Comparison of ENCODE assay signal across 15 cellular contexts in the genomic region with DNA sequence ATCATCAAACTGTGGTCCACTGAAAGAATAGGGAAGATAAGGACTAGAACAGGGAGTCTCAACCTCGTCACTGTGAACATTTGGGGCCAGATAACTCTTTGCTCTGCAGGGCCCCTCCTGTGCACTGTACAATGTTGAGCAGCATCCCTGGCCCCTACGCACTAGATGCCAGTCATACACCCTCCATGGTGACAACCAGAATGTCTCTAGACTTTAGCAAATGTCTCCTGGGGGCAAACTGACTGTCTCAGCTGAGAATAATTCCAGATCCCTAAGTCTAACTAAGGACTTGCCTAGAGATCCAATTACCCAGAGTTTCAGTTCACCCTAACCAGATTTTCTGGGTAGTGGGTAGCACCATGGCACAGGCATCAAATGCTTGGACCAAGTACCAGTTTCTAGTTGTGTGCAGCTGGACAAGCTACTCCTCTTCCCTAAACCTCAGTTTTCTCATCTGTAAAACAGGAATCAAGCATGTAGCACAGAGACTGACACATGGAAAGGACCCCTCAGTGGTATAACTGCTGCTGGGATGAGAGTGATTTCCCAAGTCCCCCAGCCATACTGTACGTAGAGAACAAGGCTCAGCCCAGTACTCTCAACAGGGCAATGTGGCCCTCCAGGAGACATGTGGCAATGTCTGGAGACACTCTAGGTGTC.
DNase-seq lines count a peak whose midpoint lies in the region; ATAC-seq and TF ChIP-seq lines count a peak whose summit lies in the region.
"Had no signal": no experiment of that assay in that cellular context is flagged by ENCODE, and none has a peak within 500 bp of the region (broad histone marks: within the 10 kb centered on the region; RNA-seq: fewer than 3 reads in every experiment).

No MANE protein-coding gene starts in this region.

- H3K4me3 ChIP-seq in hepatocyte (no peak overlapping the region), transverse colon (no peak overlapping the region), spleen (no peak overlapping the region)
- H3K4me3 ChIP-seq: body of pancreas had no signal

- in situ Hi-C loops in transverse colon (cut with MboI; ENCODE audit: low pct_ligation_motif_present in 1 of 4, low pct_unique_long_range_greater_than_20kb in 1 of 4, low sequenced_read_pairs in 3 of 4), result loop anchor here in 3 of 4 donors (25.0 kb wide), 3 partner anchors 158 to 642 kb away; no protein-coding TSS in a partner anchor

- no peak for ATAC-seq in activated T-cell treated with anti-CD3 and anti-CD28 coated beads, Interleukin-2, amount 50 U/mL, for 72 hours (replicated peaks in 1 of 2)
- no peak for ATAC-seq in GM18858 (IDR thresholded peaks at IDR 0.05; ENCODE audit: unreplicated experiment)
- ATAC-seq: body of pancreas, Panc1 had no signal

- no peak for TF ChIP-seq EP300 in transverse colon (IDR thresholded peaks at IDR 0.05; ENCODE audit: low read depth)

- no peaks in the 10 kb centered on the region for H3K9me3 Mint-ChIP-seq in activated T-cell treated with anti-CD3 and anti-CD28 coated beads, Interleukin-2, amount 50 U/mL, for 72 hours
- no peaks in the 10 kb centered on the region for H3K9me3 Mint-ChIP-seq in activated CD4-positive, alpha-beta memory T cell treated with anti-CD3 and anti-CD28 coated beads, Interleukin-2, amount 10 ng/mL, durations not matched to agents 7 days and 5 days
- H3K9me3 Mint-ChIP-seq: activated naive CD4-positive, alpha-beta T cell treated with anti-CD3 and anti-CD28 coated beads, Interleukin-2, amount 50 U/mL, for 24 hours had no signal

- DNase-seq in activated T-cell treated with anti-CD3 and anti-CD28 coated beads, Interleukin-2, amount 50 U/mL, for 72 hours, result no peak
- no peak for DNase-seq in activated T-cell treated with anti-CD3 and anti-CD28 coated beads, Interleukin-2, amount 50 U/mL, for 1 hour
- DNase-seq in activated CD4-positive, alpha-beta memory T cell treated with anti-CD3 and anti-CD28 coated beads, Interleukin-2, amount 10 ng/mL, durations not matched to agents 7 days and 5 days, result no peak
- no peak for DNase-seq in hepatocyte (ENCODE audit: low spot score)
- no peak for DNase-seq in transverse colon
- DNase-seq in spleen, result no peak
- no peak for DNase-seq in activated gamma-delta T cell treated with Interleukin-2 at 50 U/mL for 16 hours
- DNase-seq: body of pancreas, DMS153, occipital lobe had no signal

- peaks cover 0 to 1% of the 10 kb centered on the region in 2 donors for H3K36me3 Mint-ChIP-seq in activated T-cell treated with anti-CD3 and anti-CD28 coated beads, Interleukin-2, amount 50 U/mL, for 72 hours (ENCODE audit: insufficient read depth in 2 of 2)
- no peaks in the 10 kb centered on the region for H3K36me3 Mint-ChIP-seq in activated CD4-positive, alpha-beta memory T cell treated with anti-CD3 and anti-CD28 coated beads, Interleukin-2, amount 10 ng/mL, durations not matched to agents 7 days and 5 days (ENCODE audit: low read depth)
- H3K36me3 Mint-ChIP-seq: activated naive CD4-positive, alpha-beta T cell treated with anti-CD3 and anti-CD28 coated beads, Interleukin-2, amount 50 U/mL, for 24 hours had no signal

- peak overlapping the region; percentile 24 to 44 for H3K4me3 Mint-ChIP-seq in activated T-cell treated with anti-CD3 and anti-CD28 coated beads, Interleukin-2, amount 50 U/mL, for 72 hours
- no peak overlapping the region for H3K4me3 Mint-ChIP-seq in activated CD4-positive, alpha-beta memory T cell treated with anti-CD3 and anti-CD28 coated beads, Interleukin-2, amount 10 ng/mL, durations not matched to agents 7 days and 5 days
- H3K4me3 Mint-ChIP-seq: activated CD4-positive, alpha-beta T cell treated with anti-CD3 and anti-CD28 coated beads for 36 hours; activated naive CD4-positive, alpha-beta T cell treated with anti-CD3 and anti-CD28 coated beads, Interleukin-2, amount 50 U/mL, for 24 hours had no signal

- H3K27me3 ChIP-seq in hepatocyte (no peaks in the 10 kb centered on the region), transverse colon (no peaks in the 10 kb centered on the region), spleen (replicated peaks in 1 of 7) (peaks cover 0 to 29% (median 0%) of the 10 kb centered on the region in 7 donors)
- H3K27me3 ChIP-seq: body of pancreas had no signal

- H3K79me2 ChIP-seq in hepatocyte, result no peaks in the 10 kb centered on the region

- peak overlapping the region; percentile 3 for H3K27ac Mint-ChIP-seq in activated T-cell treated with anti-CD3 and anti-CD28 coated beads, Interleukin-2, amount 50 U/mL, for 72 hours
- peak overlapping the region; percentile 44 for H3K27ac Mint-ChIP-seq in activated CD4-positive, alpha-beta memory T cell treated with anti-CD3 and anti-CD28 coated beads, Interleukin-2, amount 10 ng/mL, durations not matched to agents 7 days and 5 days
- H3K27ac Mint-ChIP-seq: activated naive CD4-positive, alpha-beta T cell treated with anti-CD3 and anti-CD28 coated beads, Interleukin-2, amount 50 U/mL, for 24 hours had no signal

- no peaks in the 10 kb centered on the region for H4K20me1 ChIP-seq in hepatocyte (ENCODE audit: insufficient read depth, poor library complexity, severe bottlenecking)

- H3K9me3 ChIP-seq in hepatocyte (ENCODE audit: low read depth) (no peaks in the 10 kb centered on the region), transverse colon (no peaks in the 10 kb centered on the region), spleen (no peaks in the 10 kb centered on the region)
- H3K9me3 ChIP-seq: body of pancreas had no signal

- POLR2A ChIA-PET in activated CD4-positive, alpha-beta memory T cell treated with anti-CD3 and anti-CD28 coated beads, Interleukin-2, amount 10 ng/mL, durations not matched to agents 7 days and 5 days (lab: Charles Lee), result no interaction called here

- TF ChIP-seq CTCF in hepatocyte (IDR thresholded peaks at IDR 0.05; ENCODE audit: poor library complexity) (no peak), transverse colon (IDR thresholded peaks at IDR 0.05) (no peak), spleen (IDR thresholded peaks at IDR 0.05 in 8 of 11, conservative IDR thresholded peaks at IDR 0.05 in 3 of 11) (no peak)

- H3K4me1 Mint-ChIP-seq in activated T-cell treated with anti-CD3 and anti-CD28 coated beads, Interleukin-2, amount 50 U/mL, for 72 hours (ENCODE audit: low read depth), result peaks cover 41% of the 10 kb centered on the region
- peaks cover 55% of the 10 kb centered on the region for H3K4me1 Mint-ChIP-seq in activated CD4-positive, alpha-beta memory T cell treated with anti-CD3 and anti-CD28 coated beads, Interleukin-2, amount 10 ng/mL, durations not matched to agents 7 days and 5 days

- H3K36me3 ChIP-seq in hepatocyte (replicated peaks; ENCODE audit: insufficient read depth, low read depth), result no peaks in the 10 kb centered on the region
- H3K36me3 ChIP-seq in transverse colon, result no peaks in the 10 kb centered on the region
- H3K36me3 ChIP-seq in spleen, result peaks cover 0 to 4% (median 0%) of the 10 kb centered on the region in 6 donors

- no peak for TF ChIP-seq POLR2A in transverse colon (IDR thresholded peaks at IDR 0.05)
- no peak for TF ChIP-seq POLR2A in spleen (IDR thresholded peaks at IDR 0.05)

- peak overlapping the region; percentile 13 for H3K27ac ChIP-seq in hepatocyte
- peak overlapping the region in 3 of 4 donors; percentile 76 to 79 (median 77) for H3K27ac ChIP-seq in transverse colon
- H3K27ac ChIP-seq in spleen, result peak overlapping the region in 3 of 8 donors; percentile 22 to 66 (median 51)
- H3K27ac ChIP-seq: body of pancreas, C4-2B had no signal

- H3K9me2 ChIP-seq in hepatocyte (replicated peaks; ENCODE audit: insufficient read depth), result no peaks in the 10 kb centered on the region

- CTCF ChIA-PET in activated CD4-positive, alpha-beta memory T cell treated with anti-CD3 and anti-CD28 coated beads, Interleukin-2, amount 10 ng/mL, durations not matched to agents 7 days and 5 days (lab: Charles Lee), result no interaction called here

- H3K27me3 Mint-ChIP-seq in activated T-cell treated with anti-CD3 and anti-CD28 coated beads, Interleukin-2, amount 50 U/mL, for 72 hours (ENCODE audit: low read depth), result peaks cover 54% of the 10 kb centered on the region
- H3K27me3 Mint-ChIP-seq in activated CD4-positive, alpha-beta memory T cell treated with anti-CD3 and anti-CD28 coated beads, Interleukin-2, amount 10 ng/mL, durations not matched to agents 7 days and 5 days, result peaks cover 7% of the 10 kb centered on the region

- H2AFZ ChIP-seq in hepatocyte, result no peak overlapping the region

- H3K4me2 ChIP-seq in hepatocyte, result no peak overlapping the region

- intact Hi-C loops in transverse colon (cut with DNase I; ENCODE audit: low total_unique reads), result no loop called here
- intact Hi-C loops in spleen (cut with DNase I; ENCODE audit: low total_unique reads), result loop anchor here (10.0 kb wide), 5 partner anchors 255 to 645 kb away; no protein-coding TSS in a partner anchor

- 66% methylated on average over 3 of the region's 3 CpGs for WGBS in hepatocyte (ENCODE audit: low lambda C conversion rate, missing lambda C conversion rate)
- 67 to 69% methylated on average over 1 to 3 of the region's 3 CpGs for WGBS in transverse colon (ENCODE audit: low coverage in 1 of 2), 2 donors
- 50 to 96% (median 56%) methylated on average over 3 of the region's 3 CpGs for WGBS in spleen, 5 donors

- peaks cover 9% of the 10 kb centered on the region for H3K4me1 ChIP-seq in hepatocyte (ENCODE audit: insufficient read depth)
- H3K4me1 ChIP-seq in transverse colon, result peaks cover 0 to 22% (median 8%) of the 10 kb centered on the region in 4 donors
- H3K4me1 ChIP-seq in spleen, result peaks cover 0 to 38% (median 13%) of the 10 kb centered on the region in 6 donors
